1 cellular context compared by ENCODE assay signal in the genomic region with DNA sequence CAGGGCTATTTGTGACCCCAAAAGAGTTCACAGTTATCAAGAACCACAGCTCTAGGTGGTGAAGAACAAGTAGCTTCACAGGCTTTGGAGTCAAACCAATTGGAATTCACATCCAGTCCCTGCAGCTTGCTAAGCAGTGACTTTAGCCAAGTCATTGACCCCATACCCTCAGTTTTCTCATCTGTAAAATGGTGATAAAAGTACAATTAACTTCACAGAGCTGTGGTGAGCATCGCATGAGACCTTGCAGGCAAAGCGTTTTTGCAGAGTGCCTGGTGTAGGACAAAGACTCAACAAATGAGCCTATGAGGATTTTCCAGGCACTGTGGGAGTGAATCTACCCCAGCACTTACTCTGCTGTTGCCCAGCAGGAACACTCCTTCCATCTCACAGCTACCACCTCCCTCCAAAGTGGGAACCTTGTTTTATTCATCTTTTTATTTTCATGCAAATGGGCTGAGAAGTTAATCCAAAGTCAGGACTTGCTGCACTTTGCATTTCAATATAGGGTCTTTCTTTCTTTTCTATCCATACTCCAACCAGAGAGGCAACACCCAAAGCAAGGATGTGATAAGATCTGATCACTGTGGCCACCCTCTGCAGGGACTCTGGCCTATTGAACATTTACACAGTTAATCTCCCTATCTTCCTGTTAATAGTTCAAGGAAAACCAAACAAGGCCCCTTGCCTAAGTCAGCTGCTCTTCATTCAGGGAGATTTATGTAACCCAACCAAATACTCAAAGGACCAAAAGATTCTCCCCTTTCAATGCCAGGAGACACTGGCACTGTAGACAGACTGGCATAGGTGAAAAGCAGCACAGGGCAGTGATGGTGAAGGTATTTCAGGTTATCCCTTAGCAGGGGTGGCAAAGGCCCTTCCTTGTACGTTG.
TF ChIP-seq lines count a peak whose summit lies in the region.

No MANE protein-coding gene starts in this region.

TF ChIP-seq in HepG2, 621 proteins besides CTCF, POLR2A, EP300 and RAD21 (continues in another document):
- no peak for TF ChIP-seq GPN1 (CRISPR knock-in tag; IDR thresholded peaks at IDR 0.05; ENCODE audit: borderline replicate concordance)
- no peak for TF ChIP-seq SIN3A (IDR thresholded peaks at IDR 0.05; ENCODE audit: borderline replicate concordance, low read depth, low read length)
- TF ChIP-seq, protein P1, sequence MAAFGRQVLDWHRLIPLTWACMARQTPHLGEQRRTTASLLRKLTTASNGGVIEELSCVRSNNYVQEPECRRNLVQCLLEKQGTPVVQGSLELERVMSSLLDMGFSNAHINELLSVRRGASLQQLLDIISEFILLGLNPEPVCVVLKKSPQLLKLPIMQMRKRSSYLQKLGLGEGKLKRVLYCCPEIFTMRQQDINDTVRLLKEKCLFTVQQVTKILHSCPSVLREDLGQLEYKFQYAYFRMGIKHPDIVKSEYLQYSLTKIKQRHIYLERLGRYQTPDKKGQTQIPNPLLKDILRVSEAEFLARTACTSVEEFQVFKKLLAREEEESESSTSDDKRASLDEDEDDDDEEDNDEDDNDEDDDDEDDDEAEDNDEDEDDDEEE (CRISPR knock-in tag; IDR thresholded peaks at IDR 0.05), result no peak
- TF ChIP-seq ZNF678 (CRISPR knock-in tag; IDR thresholded peaks at IDR 0.05), result no peak
- TF ChIP-seq SOX5 (CRISPR knock-in tag; IDR thresholded peaks at IDR 0.05; ENCODE audit: borderline replicate concordance), result peak; percentile 93
- peak; percentile 26 for TF ChIP-seq PHF5A (CRISPR knock-in tag; IDR thresholded peaks at IDR 0.05; ENCODE audit: low read depth, unreplicated experiment)
- TF ChIP-seq, protein P2, sequence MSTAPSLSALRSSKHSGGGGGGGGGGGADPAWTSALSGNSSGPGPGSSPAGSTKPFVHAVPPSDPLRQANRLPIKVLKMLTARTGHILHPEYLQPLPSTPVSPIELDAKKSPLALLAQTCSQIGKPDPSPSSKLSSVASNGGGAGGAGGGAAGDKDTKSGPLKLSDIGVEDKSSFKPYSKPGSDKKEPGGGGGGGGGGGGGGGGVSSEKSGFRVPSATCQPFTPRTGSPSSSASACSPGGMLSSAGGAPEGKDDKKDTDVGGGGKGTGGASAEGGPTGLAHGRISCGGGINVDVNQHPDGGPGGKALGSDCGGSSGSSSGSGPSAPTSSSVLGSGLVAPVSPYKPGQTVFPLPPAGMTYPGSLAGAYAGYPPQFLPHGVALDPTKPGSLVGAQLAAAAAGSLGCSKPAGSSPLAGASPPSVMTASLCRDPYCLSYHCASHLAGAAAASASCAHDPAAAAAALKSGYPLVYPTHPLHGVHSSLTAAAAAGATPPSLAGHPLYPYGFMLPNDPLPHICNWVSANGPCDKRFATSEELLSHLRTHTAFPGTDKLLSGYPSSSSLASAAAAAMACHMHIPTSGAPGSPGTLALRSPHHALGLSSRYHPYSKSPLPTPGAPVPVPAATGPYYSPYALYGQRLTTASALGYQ (CRISPR knock-in tag; IDR thresholded peaks at IDR 0.05), result peak; percentile 90
- peak; percentile 97 for TF ChIP-seq MIXL1 (CRISPR knock-in tag; IDR thresholded peaks at IDR 0.05)
- TF ChIP-seq ZNF121 (CRISPR knock-in tag; IDR thresholded peaks at IDR 0.05), result peak; percentile 35; the same call in 1 of the 2 replicates
- no peak for TF ChIP-seq ZNF790 (CRISPR knock-in tag; IDR thresholded peaks at IDR 0.05; ENCODE audit: borderline replicate concordance)
- no peak for TF ChIP-seq ZNF607 (CRISPR knock-in tag; IDR thresholded peaks at IDR 0.05; ENCODE audit: borderline replicate concordance)
- peak; percentile 71; the same call in 1 of the 2 replicates for TF ChIP-seq THAP11 (CRISPR knock-in tag; IDR thresholded peaks at IDR 0.05)
- TF ChIP-seq, protein P3, sequence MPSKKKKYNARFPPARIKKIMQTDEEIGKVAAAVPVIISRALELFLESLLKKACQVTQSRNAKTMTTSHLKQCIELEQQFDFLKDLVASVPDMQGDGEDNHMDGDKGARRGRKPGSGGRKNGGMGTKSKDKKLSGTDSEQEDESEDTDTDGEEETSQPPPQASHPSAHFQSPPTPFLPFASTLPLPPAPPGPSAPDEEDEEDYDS (CRISPR knock-in tag; IDR thresholded peaks at IDR 0.05), result peak; percentile 83
- TF ChIP-seq ZNF567 (CRISPR knock-in tag; IDR thresholded peaks at IDR 0.05; ENCODE audit: borderline replicate concordance), result no peak
- no peak for TF ChIP-seq AGO2 (optimal IDR thresholded peaks at IDR 0.05; ENCODE audit: low read depth, low read length)
- peak; percentile 81 for TF ChIP-seq ZNF264 (CRISPR knock-in tag; IDR thresholded peaks at IDR 0.05)
- TF ChIP-seq NONO (IDR thresholded peaks at IDR 0.05), result no peak
- peak; percentile 89 for TF ChIP-seq NONO (CRISPR knock-in tag; conservative IDR thresholded peaks at IDR 0.05)
- TF ChIP-seq ZNF510 (CRISPR knock-in tag; IDR thresholded peaks at IDR 0.05; ENCODE audit: low read depth), result no peak
- TF ChIP-seq ZSCAN25 (CRISPR knock-in tag; IDR thresholded peaks at IDR 0.05), result peak; percentile 33; the same call in 1 of the 2 replicates
- peak; percentile 87 for TF ChIP-seq NR2F2 (IDR thresholded peaks at IDR 0.05; ENCODE audit: borderline replicate concordance, low read depth)
- TF ChIP-seq ZNF335 (CRISPR knock-in tag; IDR thresholded peaks at IDR 0.05), result peak; percentile 80
- TF ChIP-seq HDAC2 (CRISPR knock-in tag; IDR thresholded peaks at IDR 0.05), result peak; percentile 95
- TF ChIP-seq, protein P4, sequence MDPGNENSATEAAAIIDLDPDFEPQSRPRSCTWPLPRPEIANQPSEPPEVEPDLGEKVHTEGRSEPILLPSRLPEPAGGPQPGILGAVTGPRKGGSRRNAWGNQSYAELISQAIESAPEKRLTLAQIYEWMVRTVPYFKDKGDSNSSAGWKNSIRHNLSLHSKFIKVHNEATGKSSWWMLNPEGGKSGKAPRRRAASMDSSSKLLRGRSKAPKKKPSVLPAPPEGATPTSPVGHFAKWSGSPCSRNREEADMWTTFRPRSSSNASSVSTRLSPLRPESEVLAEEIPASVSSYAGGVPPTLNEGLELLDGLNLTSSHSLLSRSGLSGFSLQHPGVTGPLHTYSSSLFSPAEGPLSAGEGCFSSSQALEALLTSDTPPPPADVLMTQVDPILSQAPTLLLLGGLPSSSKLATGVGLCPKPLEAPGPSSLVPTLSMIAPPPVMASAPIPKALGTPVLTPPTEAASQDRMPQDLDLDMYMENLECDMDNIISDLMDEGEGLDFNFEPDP (CRISPR knock-in tag; conservative IDR thresholded peaks at IDR 0.05), result 0 out of 2 replicates have a peak, but pooled peaks have one; percentile 23
- peak; percentile 95 for TF ChIP-seq HMG20A (CRISPR knock-in tag; IDR thresholded peaks at IDR 0.05; ENCODE audit: borderline replicate concordance)
- no peak for TF ChIP-seq ATF7-NPFF (CRISPR knock-in tag; IDR thresholded peaks at IDR 0.05; ENCODE audit: low read depth)
- peak; percentile 25; the same call in 1 of the 2 replicates for TF ChIP-seq PHF8 (CRISPR knock-in tag; IDR thresholded peaks at IDR 0.05)
- TF ChIP-seq KAT7 (CRISPR knock-in tag; IDR thresholded peaks at IDR 0.05; ENCODE audit: borderline replicate concordance), result peak; percentile 42; the same call in 1 of the 2 replicates
- TF ChIP-seq RXRB (CRISPR knock-in tag; IDR thresholded peaks at IDR 0.05; ENCODE audit: borderline replicate concordance), result peak; percentile 92
- TF ChIP-seq, protein P5, sequence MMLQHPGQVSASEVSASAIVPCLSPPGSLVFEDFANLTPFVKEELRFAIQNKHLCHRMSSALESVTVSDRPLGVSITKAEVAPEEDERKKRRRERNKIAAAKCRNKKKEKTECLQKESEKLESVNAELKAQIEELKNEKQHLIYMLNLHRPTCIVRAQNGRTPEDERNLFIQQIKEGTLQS (CRISPR knock-in tag; IDR thresholded peaks at IDR 0.05), result 0 out of 2 replicates have a peak, but pooled peaks have one; percentile 32
- peak; percentile 62; the same call in 1 of the 2 replicates for TF ChIP-seq ESRRA (CRISPR knock-in tag; IDR thresholded peaks at IDR 0.05; ENCODE audit: low read depth)
- TF ChIP-seq, protein P6, sequence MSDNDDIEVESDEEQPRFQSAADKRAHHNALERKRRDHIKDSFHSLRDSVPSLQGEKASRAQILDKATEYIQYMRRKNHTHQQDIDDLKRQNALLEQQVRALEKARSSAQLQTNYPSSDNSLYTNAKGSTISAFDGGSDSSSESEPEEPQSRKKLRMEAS (IDR thresholded peaks at IDR 0.05), result peak; percentile 45; the same call in 1 of the 2 replicates
- TF ChIP-seq, protein P7, sequence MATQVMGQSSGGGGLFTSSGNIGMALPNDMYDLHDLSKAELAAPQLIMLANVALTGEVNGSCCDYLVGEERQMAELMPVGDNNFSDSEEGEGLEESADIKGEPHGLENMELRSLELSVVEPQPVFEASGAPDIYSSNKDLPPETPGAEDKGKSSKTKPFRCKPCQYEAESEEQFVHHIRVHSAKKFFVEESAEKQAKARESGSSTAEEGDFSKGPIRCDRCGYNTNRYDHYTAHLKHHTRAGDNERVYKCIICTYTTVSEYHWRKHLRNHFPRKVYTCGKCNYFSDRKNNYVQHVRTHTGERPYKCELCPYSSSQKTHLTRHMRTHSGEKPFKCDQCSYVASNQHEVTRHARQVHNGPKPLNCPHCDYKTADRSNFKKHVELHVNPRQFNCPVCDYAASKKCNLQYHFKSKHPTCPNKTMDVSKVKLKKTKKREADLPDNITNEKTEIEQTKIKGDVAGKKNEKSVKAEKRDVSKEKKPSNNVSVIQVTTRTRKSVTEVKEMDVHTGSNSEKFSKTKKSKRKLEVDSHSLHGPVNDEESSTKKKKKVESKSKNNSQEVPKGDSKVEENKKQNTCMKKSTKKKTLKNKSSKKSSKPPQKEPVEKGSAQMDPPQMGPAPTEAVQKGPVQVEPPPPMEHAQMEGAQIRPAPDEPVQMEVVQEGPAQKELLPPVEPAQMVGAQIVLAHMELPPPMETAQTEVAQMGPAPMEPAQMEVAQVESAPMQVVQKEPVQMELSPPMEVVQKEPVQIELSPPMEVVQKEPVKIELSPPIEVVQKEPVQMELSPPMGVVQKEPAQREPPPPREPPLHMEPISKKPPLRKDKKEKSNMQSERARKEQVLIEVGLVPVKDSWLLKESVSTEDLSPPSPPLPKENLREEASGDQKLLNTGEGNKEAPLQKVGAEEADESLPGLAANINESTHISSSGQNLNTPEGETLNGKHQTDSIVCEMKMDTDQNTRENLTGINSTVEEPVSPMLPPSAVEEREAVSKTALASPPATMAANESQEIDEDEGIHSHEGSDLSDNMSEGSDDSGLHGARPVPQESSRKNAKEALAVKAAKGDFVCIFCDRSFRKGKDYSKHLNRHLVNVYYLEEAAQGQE (IDR thresholded peaks at IDR 0.05; ENCODE audit: borderline replicate concordance in 1 of 2, low read depth in 1 of 2, low read length in 2 of 2), result peak in 1 of 2 experiments; percentile 68; a peak in 1 of 4 replicates
- peak; percentile 50 for TF ChIP-seq RBM22 (optimal IDR thresholded peaks at IDR 0.05; ENCODE audit: low read length)
- 0 out of 2 replicates have a peak, but pooled peaks have one; percentile 58 for TF ChIP-seq REL (CRISPR knock-in tag; conservative IDR thresholded peaks at IDR 0.05)
- peak; percentile 71 for TF ChIP-seq ZNF644 (CRISPR knock-in tag; IDR thresholded peaks at IDR 0.05; ENCODE audit: low read depth)
- TF ChIP-seq NR1H2 (CRISPR knock-in tag; IDR thresholded peaks at IDR 0.05; ENCODE audit: borderline replicate concordance, low read depth), result peak; percentile 51; the same call in 1 of the 2 replicates
- TF ChIP-seq FLYWCH1 (CRISPR knock-in tag; IDR thresholded peaks at IDR 0.05), result no peak
- peak; percentile 95 for TF ChIP-seq HNRNPL (IDR thresholded peaks at IDR 0.05; ENCODE audit: low read depth, low read length)
- TF ChIP-seq, protein P8, sequence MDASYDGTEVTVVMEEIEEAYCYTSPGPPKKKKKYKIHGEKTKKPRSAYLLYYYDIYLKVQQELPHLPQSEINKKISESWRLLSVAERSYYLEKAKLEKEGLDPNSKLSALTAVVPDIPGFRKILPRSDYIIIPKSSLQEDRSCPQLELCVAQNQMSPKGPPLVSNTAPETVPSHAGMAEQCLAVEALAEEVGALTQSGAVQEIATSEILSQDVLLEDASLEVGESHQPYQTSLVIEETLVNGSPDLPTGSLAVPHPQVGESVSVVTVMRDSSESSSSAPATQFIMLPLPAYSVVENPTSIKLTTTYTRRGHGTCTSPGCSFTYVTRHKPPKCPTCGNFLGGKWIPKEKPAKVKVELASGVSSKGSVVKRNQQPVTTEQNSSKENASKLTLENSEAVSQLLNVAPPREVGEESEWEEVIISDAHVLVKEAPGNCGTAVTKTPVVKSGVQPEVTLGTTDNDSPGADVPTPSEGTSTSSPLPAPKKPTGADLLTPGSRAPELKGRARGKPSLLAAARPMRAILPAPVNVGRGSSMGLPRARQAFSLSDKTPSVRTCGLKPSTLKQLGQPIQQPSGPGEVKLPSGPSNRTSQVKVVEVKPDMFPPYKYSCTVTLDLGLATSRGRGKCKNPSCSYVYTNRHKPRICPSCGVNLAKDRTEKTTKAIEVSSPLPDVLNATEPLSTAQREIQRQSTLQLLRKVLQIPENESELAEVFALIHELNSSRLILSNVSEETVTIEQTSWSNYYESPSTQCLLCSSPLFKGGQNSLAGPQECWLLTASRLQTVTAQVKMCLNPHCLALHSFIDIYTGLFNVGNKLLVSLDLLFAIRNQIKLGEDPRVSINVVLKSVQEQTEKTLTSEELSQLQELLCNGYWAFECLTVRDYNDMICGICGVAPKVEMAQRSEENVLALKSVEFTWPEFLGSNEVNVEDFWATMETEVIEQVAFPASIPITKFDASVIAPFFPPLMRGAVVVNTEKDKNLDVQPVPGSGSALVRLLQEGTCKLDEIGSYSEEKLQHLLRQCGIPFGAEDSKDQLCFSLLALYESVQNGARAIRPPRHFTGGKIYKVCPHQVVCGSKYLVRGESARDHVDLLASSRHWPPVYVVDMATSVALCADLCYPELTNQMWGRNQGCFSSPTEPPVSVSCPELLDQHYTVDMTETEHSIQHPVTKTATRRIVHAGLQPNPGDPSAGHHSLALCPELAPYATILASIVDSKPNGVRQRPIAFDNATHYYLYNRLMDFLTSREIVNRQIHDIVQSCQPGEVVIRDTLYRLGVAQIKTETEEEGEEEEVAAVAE (CRISPR knock-in tag; IDR thresholded peaks at IDR 0.05; ENCODE audit: borderline replicate concordance), result 0 out of 2 replicates have a peak, but pooled peaks have one; percentile 61
- TF ChIP-seq, protein P9, sequence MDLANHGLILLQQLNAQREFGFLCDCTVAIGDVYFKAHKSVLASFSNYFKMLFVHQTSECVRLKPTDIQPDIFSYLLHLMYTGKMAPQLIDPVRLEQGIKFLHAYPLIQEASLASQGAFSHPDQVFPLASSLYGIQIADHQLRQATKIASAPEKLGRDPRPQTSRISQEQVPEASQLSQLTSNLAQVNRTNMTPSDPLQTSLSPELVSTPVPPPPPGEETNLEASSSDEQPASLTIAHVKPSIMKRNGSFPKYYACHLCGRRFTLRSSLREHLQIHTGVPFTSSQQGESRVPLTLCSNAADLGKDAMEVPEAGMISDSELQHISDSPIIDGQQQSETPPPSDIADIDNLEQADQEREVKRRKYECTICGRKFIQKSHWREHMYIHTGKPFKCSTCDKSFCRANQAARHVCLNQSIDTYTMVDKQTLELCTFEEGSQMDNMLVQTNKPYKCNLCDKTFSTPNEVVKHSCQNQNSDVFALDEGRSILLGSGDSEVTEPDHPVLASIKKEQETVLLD (CRISPR knock-in tag; IDR thresholded peaks at IDR 0.05; ENCODE audit: low read depth), result no peak
- no peak for TF ChIP-seq PCBP1 (IDR thresholded peaks at IDR 0.05; ENCODE audit: borderline replicate concordance, low read depth, low read length)
- no peak for TF ChIP-seq XBP1 (CRISPR knock-in tag; IDR thresholded peaks at IDR 0.05)
